ENCODE assay signal across 12 cellular contexts in genomic region chr7:107560898-107561516, GRCh38. TPM values are rescaled to one million over a fixed set of nuclear protein-coding genes. Genes with fewer than 3 reads are reported as not detected.
DNase-seq lines count a peak whose midpoint lies in the region; ATAC-seq and TF ChIP-seq lines count a peak whose summit lies in the region.
"Had no signal": no experiment of that assay in that cellular context is flagged by ENCODE, and none has a peak within 500 bp of the region (broad histone marks: within the 10 kb centered on the region; RNA-seq: fewer than 3 reads in every experiment).

No MANE protein-coding gene starts in this region.

- TF ChIP-seq CTCF in Caco-2 (IDR thresholded peaks at IDR 0.05; ENCODE audit: insufficient read depth in 1 of 2, low read depth in 1 of 2, low read length in 1 of 2, severe bottlenecking in 1 of 2, unreplicated experiment in 1 of 2): no peak
- no peak for TF ChIP-seq CTCF in Loucy (conservative IDR thresholded peaks at IDR 0.05; ENCODE audit: low read length)

- H3K9me3 ChIP-seq in Caco-2 (no peaks in the 10 kb centered on the region), Loucy (ENCODE audit: insufficient read depth, low read depth, low read length) (no peaks in the 10 kb centered on the region)

- H3K27me3 Mint-ChIP-seq in Caco-2 (ENCODE audit: insufficient read depth, unreplicated experiment): no peaks in the 10 kb centered on the region
- H3K27me3 Mint-ChIP-seq in activated naive CD8-positive, alpha-beta T cell treated with anti-CD3 and anti-CD28 coated beads, Interleukin-2, amount 10 ng/mL, durations not matched to agents 7 days and 5 days: no peaks in the 10 kb centered on the region
- H3K27me3 Mint-ChIP-seq in naive thymus-derived CD8-positive, alpha-beta T cell: no peaks in the 10 kb centered on the region

- DNase-seq in Caco-2 (no peak), putamen (ENCODE audit: low spot score) (no peak), NCI-H2107 (lab: John Stamatoyannopoulos, UW) (no peak), SKM-1 treated with dmso at 0.1 percent for 144 hours (lab: John Stamatoyannopoulos, UW; ENCODE audit: unreplicated experiment) (no peak)
- DNase-seq in activated naive CD8-positive, alpha-beta T cell treated with anti-CD3 and anti-CD28 coated beads, Interleukin-2, amount 10 ng/mL, durations not matched to agents 7 days and 5 days: no peak
- peak in 7 of 10 donors; percentile 22 to 67 (median 56) for DNase-seq in naive thymus-derived CD8-positive, alpha-beta T cell
- no peak for DNase-seq in stimulated activated CD8-positive, alpha-beta memory T cell treated with anti-CD3 and anti-CD28 coated beads, Interleukin-4, amount 100 ng/mL, for 48 hours
- DNase-seq: activated CD4-positive, CD25-positive, alpha-beta regulatory T cell; brain microvascular endothelial cell; NCI-H526 treated with DMSO at 0.1 percent for 48 hours had no signal

- intact Hi-C loops in Caco-2 (cut with micrococcal nuclease; ENCODE audit: unreplicated experiment): loop anchor here (5.0 kb wide), 1 partner anchor 99 kb away; no protein-coding TSS in a partner anchor

- no peak overlapping the region for H2AFZ ChIP-seq in Loucy (ENCODE audit: low read length)

- H3K4me1 Mint-ChIP-seq in Caco-2 (ENCODE audit: low read depth, unreplicated experiment): peaks cover 41% of the 10 kb centered on the region
- H3K4me1 Mint-ChIP-seq in activated naive CD8-positive, alpha-beta T cell treated with anti-CD3 and anti-CD28 coated beads, Interleukin-2, amount 10 ng/mL, durations not matched to agents 7 days and 5 days: peaks cover 48% of the 10 kb centered on the region
- H3K4me1 Mint-ChIP-seq in naive thymus-derived CD8-positive, alpha-beta T cell: peaks cover 40 to 65% (median 61%) of the 10 kb centered on the region in 4 donors

- peaks cover 17% of the 10 kb centered on the region for H3K36me3 Mint-ChIP-seq in Caco-2 (ENCODE audit: insufficient read depth, unreplicated experiment)
- H3K36me3 Mint-ChIP-seq in activated naive CD8-positive, alpha-beta T cell treated with anti-CD3 and anti-CD28 coated beads, Interleukin-2, amount 10 ng/mL, durations not matched to agents 7 days and 5 days: peaks cover 15% of the 10 kb centered on the region
- peaks cover 0 to 23% (median 5%) of the 10 kb centered on the region in 3 donors for H3K36me3 Mint-ChIP-seq in naive thymus-derived CD8-positive, alpha-beta T cell

- no peaks in the 10 kb centered on the region for H3K9me3 Mint-ChIP-seq in Caco-2 (ENCODE audit: unreplicated experiment)
- H3K9me3 Mint-ChIP-seq in activated naive CD8-positive, alpha-beta T cell treated with anti-CD3 and anti-CD28 coated beads, Interleukin-2, amount 10 ng/mL, durations not matched to agents 7 days and 5 days: no peaks in the 10 kb centered on the region
- no peaks in the 10 kb centered on the region for H3K9me3 Mint-ChIP-seq in naive thymus-derived CD8-positive, alpha-beta T cell

- H3K4me1 ChIP-seq in Caco-2 (peaks cover 8% of the 10 kb centered on the region), Loucy (ENCODE audit: insufficient read depth, low read length, poor library complexity, severe bottlenecking) (peaks cover 51% of the 10 kb centered on the region)

- H3K79me2 ChIP-seq in Loucy (ENCODE audit: insufficient read depth, low read length): peaks cover 68% of the 10 kb centered on the region

- H4K20me1 ChIP-seq in Loucy (ENCODE audit: insufficient read depth, low read length, poor library complexity, severe bottlenecking): peaks cover 40% of the 10 kb centered on the region

- ATAC-seq in activated naive CD8-positive, alpha-beta T cell treated with anti-CD3 and anti-CD28 coated beads, Interleukin-2, amount 10 ng/mL, durations not matched to agents 7 days and 5 days (ENCODE audit: low read depth): peak; percentile 40
- peak; percentile 48 to 68 for ATAC-seq in naive thymus-derived CD8-positive, alpha-beta T cell

- H3F3A ChIP-seq in Loucy (ENCODE audit: low read depth): no peaks in the 10 kb centered on the region

- H3K4me3 ChIP-seq in Caco-2 (ENCODE audit: low read depth, low read length) (no peak overlapping the region), Loucy (ENCODE audit: low read length, poor library complexity, severe bottlenecking) (peak overlapping the region; percentile 71)

- POLR2A ChIA-PET in Caco-2 (lab: Charles Lee): no interaction called here
- POLR2A ChIA-PET in activated naive CD8-positive, alpha-beta T cell treated with anti-CD3 and anti-CD28 coated beads, Interleukin-2, amount 10 ng/mL, durations not matched to agents 7 days and 5 days (lab: Charles Lee): interaction anchor here (0.6 to 0.7 kb wide), 2 partner anchors 10 to 183 kb away, joined by 3 to 4 read pairs; partner anchors contain the start of gene CBLL1
- POLR2A ChIA-PET in naive thymus-derived CD8-positive, alpha-beta T cell (lab: Charles Lee): interaction anchor here (0.5 to 1.7 kb wide), 2 partner anchors 183 to 231 kb away, joined by 5 to 12 read pairs; partner anchors contain the start of gene CBLL1

- BruUV-seq in Caco-2 (replicated peaks; lab: Mats Ljungman, UMichigan): no TSS peak

- H3K9me2 ChIP-seq in Loucy (replicated peaks; ENCODE audit: low read depth, low read length): no peaks in the 10 kb centered on the region

- H3K36me3 ChIP-seq in Caco-2 (ENCODE audit: control insufficient read depth, insufficient read depth, low read length) (no peaks in the 10 kb centered on the region), Loucy (ENCODE audit: insufficient read depth, low read length) (peaks cover 10% of the 10 kb centered on the region; the same call in 1 of the 2 replicates)

- CTCF ChIA-PET in Caco-2 (lab: Charles Lee): no interaction called here

- H3K9ac ChIP-seq in Loucy (ENCODE audit: low read depth, low read length, poor library complexity, severe bottlenecking): no peak overlapping the region
- H3K9ac ChIP-seq: KMS-11 had no signal

- H3K27me3 ChIP-seq in Caco-2 (replicated peaks; ENCODE audit: control insufficient read depth, insufficient read depth, low read length): no peaks in the 10 kb centered on the region
- H3K27me3 ChIP-seq in Loucy (ENCODE audit: insufficient read depth, low read length, poor library complexity, severe bottlenecking): no peaks in the 10 kb centered on the region
- H3K27me3 ChIP-seq: brain microvascular endothelial cell had no signal

- peak overlapping the region; percentile 15 for H3K27ac Mint-ChIP-seq in Caco-2 (ENCODE audit: unreplicated experiment)
- H3K27ac Mint-ChIP-seq in activated naive CD8-positive, alpha-beta T cell treated with anti-CD3 and anti-CD28 coated beads, Interleukin-2, amount 10 ng/mL, durations not matched to agents 7 days and 5 days: peak overlapping the region; percentile 84
- H3K27ac Mint-ChIP-seq in naive thymus-derived CD8-positive, alpha-beta T cell: peak overlapping the region; percentile 23 to 97 (median 82)

- H3K4me3 Mint-ChIP-seq in Caco-2 (ENCODE audit: unreplicated experiment): peak overlapping the region; percentile 94
- H3K4me3 Mint-ChIP-seq in activated naive CD8-positive, alpha-beta T cell treated with anti-CD3 and anti-CD28 coated beads, Interleukin-2, amount 10 ng/mL, durations not matched to agents 7 days and 5 days: peak overlapping the region; percentile 76
- H3K4me3 Mint-ChIP-seq in naive thymus-derived CD8-positive, alpha-beta T cell: peak overlapping the region; percentile 21 to 92 (median 84)

- H3K4me2 ChIP-seq in Loucy (ENCODE audit: low read depth, low read length, poor library complexity, severe bottlenecking): peak overlapping the region; percentile 85
- H3K4me2 ChIP-seq: KMS-11 had no signal

RNA-seq across cellular contexts. Expression of gene COG5, which starts 2.7 kb away (rescaled TPM):
- total RNA-seq in Caco-2 (2022): 43.9 and 45.5 TPM in 2 replicates
- 10 to 100 TPM; 51.0 to 56.2 TPM for total RNA-seq in activated naive CD8-positive, alpha-beta T cell treated with anti-CD3 and anti-CD28 coated beads, Interleukin-2, amount 10 ng/mL, durations not matched to agents 7 days and 5 days
- 10 to 100 TPM; 62.1 to 64.6 TPM for total RNA-seq in naive thymus-derived CD8-positive, alpha-beta T cell
- 10 to 100 TPM; 24.3 to 30.9 (median 29.6) TPM for polyA plus RNA-seq in naive thymus-derived CD8-positive, alpha-beta T cell

RNA-seq across cellular contexts. Expression of gene DUS4L, which starts 2.8 kb away (rescaled TPM):
- 17.5 and 19.3 TPM in 2 replicates for total RNA-seq in Caco-2 (2022)
- 10 to 100 TPM; 10.1 to 11.8 TPM for total RNA-seq in activated naive CD8-positive, alpha-beta T cell treated with anti-CD3 and anti-CD28 coated beads, Interleukin-2, amount 10 ng/mL, durations not matched to agents 7 days and 5 days
- 10 to 100 TPM; 14.1 to 17.6 TPM for total RNA-seq in naive thymus-derived CD8-positive, alpha-beta T cell
- polyA plus RNA-seq in naive thymus-derived CD8-positive, alpha-beta T cell: 1 to 10 TPM; 5.6 to 9.5 (median 9.0) TPM

RNA-seq across cellular contexts. Expression of gene BCAP29, which starts 19.0 kb away (rescaled TPM):
- total RNA-seq in Caco-2 (2022): 30.4 and 35.3 TPM in 2 replicates
- 10 to 100 TPM; 25.2 to 32.6 TPM for total RNA-seq in activated naive CD8-positive, alpha-beta T cell treated with anti-CD3 and anti-CD28 coated beads, Interleukin-2, amount 10 ng/mL, durations not matched to agents 7 days and 5 days
- total RNA-seq in naive thymus-derived CD8-positive, alpha-beta T cell: 10 to 100 TPM; 15.6 to 17.6 TPM
- polyA plus RNA-seq in naive thymus-derived CD8-positive, alpha-beta T cell: 10 to 100 TPM; 26.1 to 49.3 (median 28.1) TPM

Comparison
In these comparisons a context has a peak if more than half of its experiments do, and no peak if none do; other contexts are left out.
1. DNase-seq: peak in naive thymus-derived CD8-positive, alpha-beta T cell (7 of 10); none in Caco-2 (0 of 2), activated naive CD8-positive, alpha-beta T cell treated with anti-CD3 and anti-CD28 coated beads, Interleukin-2, amount 10 ng/mL, durations not matched to agents 7 days and 5 days (single experiment), stimulated activated CD8-positive, alpha-beta memory T cell treated with anti-CD3 and anti-CD28 coated beads, Interleukin-4, amount 100 ng/mL, for 48 hours (single experiment), putamen (single experiment), NCI-H2107 (single experiment) and SKM-1 treated with dmso at 0.1 percent for 144 hours (single experiment).
2. H3K27ac Mint-ChIP-seq: peak in every context shown above with its lines; median percentile 84 in activated naive CD8-positive, alpha-beta T cell treated with anti-CD3 and anti-CD28 coated beads, Interleukin-2, amount 10 ng/mL, durations not matched to agents 7 days and 5 days; 82 in naive thymus-derived CD8-positive, alpha-beta T cell; 15 in Caco-2.
3. Peak in every context shown above with its lines, with median percentiles within 50 percentile points of each other: H3K4me3 Mint-ChIP-seq.